Comparison of ENCODE assay signal across 1 cellular context in the genomic region with DNA sequence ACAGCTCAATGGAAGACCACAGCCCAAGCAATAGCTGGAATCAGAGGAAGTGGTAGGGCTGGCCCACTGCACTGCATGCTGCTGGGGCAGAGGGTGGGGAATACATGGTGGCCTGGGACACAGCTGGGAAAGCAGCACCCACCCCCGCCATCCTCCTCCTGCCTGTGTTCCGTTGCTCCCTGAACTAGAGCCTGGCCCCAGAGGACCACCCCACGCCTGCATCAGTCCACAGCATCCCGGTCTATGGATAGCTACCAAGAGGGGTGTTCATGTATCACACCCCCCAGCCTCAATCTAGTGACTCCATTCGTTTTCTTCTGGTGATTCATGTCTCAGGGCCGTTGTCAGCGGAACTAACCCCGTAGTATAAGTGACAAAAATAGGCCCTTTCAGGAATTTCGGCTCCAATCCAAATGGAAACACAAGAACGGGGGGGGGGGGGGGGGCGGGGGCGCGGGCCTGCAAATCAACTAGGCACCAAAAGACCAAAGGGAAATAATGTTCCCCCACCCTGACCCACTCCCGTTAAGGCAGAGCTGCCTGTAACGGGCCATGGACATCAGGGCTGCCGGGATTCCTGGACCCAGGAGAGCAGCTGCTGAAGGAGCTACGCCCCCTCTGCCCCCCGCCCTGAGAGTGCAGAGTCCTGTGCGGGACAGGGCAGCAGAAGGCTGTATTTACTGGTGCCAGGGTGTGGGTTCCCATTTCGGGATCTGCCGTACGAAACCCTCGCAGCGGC.
TF ChIP-seq lines count a peak whose summit lies in the region.

No MANE protein-coding gene starts in this region.

TF ChIP-seq in endothelial cell of umbilical vein, 7 proteins besides CTCF, POLR2A, EP300 and RAD21 (continued from another document):
- TF ChIP-seq MYC (IDR thresholded peaks at IDR 0.05; ENCODE audit: low read depth, low read length) (no peak), FOS (IDR thresholded peaks at IDR 0.05; ENCODE audit: borderline replicate concordance, insufficient read depth, low read length) (no peak), GATA2 (IDR thresholded peaks at IDR 0.05; ENCODE audit: insufficient read depth, insufficient read length, low read depth, low read length) (no peak), EZH2 (IDR thresholded peaks at IDR 0.05; ENCODE audit: borderline replicate concordance, low read depth, low read length, severe bottlenecking) (no peak)
- TF ChIP-seq, protein P1, sequence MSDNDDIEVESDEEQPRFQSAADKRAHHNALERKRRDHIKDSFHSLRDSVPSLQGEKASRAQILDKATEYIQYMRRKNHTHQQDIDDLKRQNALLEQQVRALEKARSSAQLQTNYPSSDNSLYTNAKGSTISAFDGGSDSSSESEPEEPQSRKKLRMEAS (IDR thresholded peaks at IDR 0.05; ENCODE audit: insufficient read depth, insufficient read length) = no peak
